ENCODE assay signal across 24 cellular contexts in the genomic region with DNA sequence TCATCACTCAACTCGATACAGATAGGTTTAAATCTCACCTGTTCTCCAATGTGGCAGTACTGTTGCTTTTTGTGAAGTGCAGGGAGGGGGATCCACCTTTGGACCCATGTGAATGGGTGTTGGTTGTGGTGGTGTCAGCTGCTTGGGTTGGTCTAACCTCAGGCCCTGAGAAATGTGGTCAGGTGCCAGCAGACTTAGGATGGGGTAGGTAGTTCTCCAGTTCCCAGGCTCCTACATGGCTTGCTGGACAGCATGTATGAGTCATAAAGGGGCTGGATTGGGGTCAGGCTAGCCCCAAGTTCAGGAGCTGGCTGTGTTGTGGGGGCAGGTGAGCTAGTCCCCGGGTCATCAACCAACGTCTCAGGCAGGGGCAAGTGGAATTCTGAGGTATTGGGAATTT.
DNase-seq lines count a peak whose midpoint lies in the region; ATAC-seq, FAIRE-seq and TF ChIP-seq lines count a peak whose summit lies in the region.
"Had no signal": no experiment of that assay in that cellular context is flagged by ENCODE, and none has a peak within 500 bp of the region (broad histone marks: within the 10 kb centered on the region; RNA-seq: fewer than 3 reads in every experiment).

No MANE protein-coding gene starts in this region.

- no peak overlapping the region for H3K27ac Mint-ChIP-seq in MCF 10A (ENCODE audit: low read depth, unreplicated experiment)
- H3K27ac Mint-ChIP-seq: CD8-positive, alpha-beta T cell; IgD-negative memory B cell had no signal

- H4K20me1 ChIP-seq in mammary epithelial cell (ENCODE audit: insufficient read depth, low read length): no peaks in the 10 kb centered on the region

- no peak overlapping the region for H2AFZ ChIP-seq in mammary epithelial cell (ENCODE audit: low read depth, low read length)

- dilution Hi-C loops in mammary epithelial cell (cut with HindIII; ENCODE audit: low sequenced_read_pairs): no loop called here

- no peaks in the 10 kb centered on the region for H3K36me3 Mint-ChIP-seq in MCF 10A (ENCODE audit: insufficient read depth, unreplicated experiment)
- H3K36me3 Mint-ChIP-seq: CD8-positive, alpha-beta T cell; IgD-negative memory B cell had no signal

- H3K27ac ChIP-seq in mammary epithelial cell (ENCODE audit: insufficient read depth, low read depth, low read length): no peak overlapping the region
- H3K27ac ChIP-seq: 22Rv1, RWPE1, SJSA1 had no signal

- H3K4me3 Mint-ChIP-seq in MCF 10A (ENCODE audit: unreplicated experiment): no peak overlapping the region
- H3K4me3 Mint-ChIP-seq: CD8-positive, alpha-beta T cell; IgD-negative memory B cell had no signal

- H3K9me3 ChIP-seq in mammary epithelial cell (replicated peaks; ENCODE audit: insufficient read depth, low read length): peaks cover 12% of the 10 kb centered on the region

- peaks cover 17% of the 10 kb centered on the region for H3K9me3 Mint-ChIP-seq in MCF 10A (ENCODE audit: unreplicated experiment)

- TF ChIP-seq CTCF in MCF 10A (IDR thresholded peaks at IDR 0.05; ENCODE audit: unreplicated experiment): no peak
- no peak for TF ChIP-seq CTCF in mammary epithelial cell (conservative IDR thresholded peaks at IDR 0.05 in 1 of 2, IDR thresholded peaks at IDR 0.05 in 1 of 2; ENCODE audit: extremely low read depth in 1 of 2, insufficient read depth in 1 of 2, low read depth in 1 of 2, low read length in 2 of 2)
- no peak for TF ChIP-seq CTCF in fibroblast of mammary gland (conservative IDR thresholded peaks at IDR 0.05; ENCODE audit: control insufficient read depth, insufficient read depth, low read depth, low read length)

- H3K4me3 ChIP-seq in mammary epithelial cell (replicated peaks in 1 of 3; ENCODE audit: insufficient read depth in 1 of 3, low read depth in 2 of 3, low read length in 3 of 3) (no peak overlapping the region), fibroblast of mammary gland (ENCODE audit: control insufficient read depth, low read depth, low read length) (no peak overlapping the region)
- H3K4me3 ChIP-seq: SJSA1 had no signal

- H3K79me2 ChIP-seq in mammary epithelial cell (ENCODE audit: insufficient read depth, low read length): no peaks in the 10 kb centered on the region

- no peaks in the 10 kb centered on the region for H3K27me3 Mint-ChIP-seq in MCF 10A (ENCODE audit: insufficient read depth, unreplicated experiment)
- H3K27me3 Mint-ChIP-seq: IgD-negative memory B cell had no signal

- intact Hi-C loops in MCF 10A (cut with micrococcal nuclease) (no loop called here), mammary epithelial cell (cut with micrococcal nuclease) (no loop called here)

- H3K4me1 ChIP-seq in mammary epithelial cell (ENCODE audit: insufficient read depth, low read length): no peaks in the 10 kb centered on the region
- H3K4me1 ChIP-seq: SJSA1 had no signal

- FAIRE-seq in RCC 7860 (lab: Jason Lieb, UNC): no peak

- no peak for ATAC-seq in HG02759 (IDR thresholded peaks at IDR 0.05; ENCODE audit: unreplicated experiment)
- no peak for ATAC-seq in HG03045 (IDR thresholded peaks at IDR 0.05; ENCODE audit: unreplicated experiment)
- ATAC-seq: CD8-positive, alpha-beta T cell had no signal

- CTCF ChIA-PET in MCF 10A (lab: Yijun Ruan, JAX) (interaction anchor here (0.5 to 0.8 kb wide), 3 partner anchors 41 to 1109 kb away, joined by 3 to 4 read pairs (median 3); no protein-coding TSS in a partner anchor), mammary epithelial cell (lab: Charles Lee; ENCODE audit: low non-redundant PET) (no interaction called here)

- DNase-seq in MCF 10A (ENCODE audit: unreplicated experiment) (peak; percentile 57), mammary epithelial cell (no peak), RCC 7860 (ENCODE audit: low spot score) (peak; percentile 64), fibroblast of mammary gland (ENCODE audit: low read depth) (peak; percentile 17), DMS79 treated with DMSO at 0.1 percent for 48 hours (lab: John Stamatoyannopoulos, UW) (no peak), SHP77 (lab: John Stamatoyannopoulos, UW) (no peak)
- DNase-seq: AML-193; C1 segment of cervical spinal cord; Calu3; CD8-positive, alpha-beta T cell; EL; GF-D8; HCEC 1CT; NCI-H1417; NCI-H1694 treated with DMSO at 0.1 percent for 48 hours; NCI-H446; NCI-H526; OCI-M1 had no signal

- H3K36me3 ChIP-seq in mammary epithelial cell (ENCODE audit: insufficient read depth, low read length): no peaks in the 10 kb centered on the region
- H3K36me3 ChIP-seq: SJSA1 had no signal

- no peak overlapping the region for H3K9ac ChIP-seq in mammary epithelial cell (ENCODE audit: insufficient read depth, low read length)

- H3K4me1 Mint-ChIP-seq in MCF 10A (ENCODE audit: insufficient read depth, unreplicated experiment): peaks cover 6% of the 10 kb centered on the region
- H3K4me1 Mint-ChIP-seq: IgD-negative memory B cell had no signal

- no peaks in the 10 kb centered on the region for H3K27me3 ChIP-seq in mammary epithelial cell (ENCODE audit: insufficient read depth, low read length)
- H3K27me3 ChIP-seq: SJSA1 had no signal

- 41% methylated on average over 3 of the region's 3 CpGs for WGBS in mammary epithelial cell (ENCODE audit: low coverage, missing lambda C conversion rate)

- in situ Hi-C loops in mammary epithelial cell (cut with MboI; ENCODE audit: low sequenced_read_pairs in 2 of 2): no loop called here

- BruUV-seq in MCF 10A (replicated peaks; lab: Mats Ljungman, UMichigan) (no TSS peak), mammary epithelial cell (replicated peaks; lab: Mats Ljungman, UMichigan) (no TSS peak)

- no peak overlapping the region for H3K4me2 ChIP-seq in mammary epithelial cell (ENCODE audit: insufficient read depth, low read depth, low read length)

- POLR2A ChIA-PET in MCF 10A (lab: Yijun Ruan, JAX): interaction anchor here (0.6 kb wide), 1 partner anchor 89 kb away, joined by 4 read pairs; no protein-coding TSS in a partner anchor

Comparison
In these comparisons a context has a peak if more than half of its experiments do, and no peak if none do; other contexts are left out.
1. DNase-seq: peak in MCF 10A (single experiment), RCC 7860 (single experiment) and fibroblast of mammary gland (single experiment); none in mammary epithelial cell (single experiment), DMS79 treated with DMSO at 0.1 percent for 48 hours (single experiment) and SHP77 (0 of 2).